In genomic region chr12:107775093-107775721, GRCh38 we compare ENCODE assay signal across 9 cellular contexts. TPM values are rescaled to one million over a fixed set of nuclear protein-coding genes. Genes with fewer than 3 reads are reported as not detected.
DNase-seq lines count a peak whose midpoint lies in the region; ATAC-seq and TF ChIP-seq lines count a peak whose summit lies in the region.
"Had no signal": no experiment of that assay in that cellular context is flagged by ENCODE, and none has a peak within 500 bp of the region (broad histone marks: within the 10 kb centered on the region; RNA-seq: fewer than 3 reads in every experiment).

No MANE protein-coding gene starts in this region.

- intact Hi-C loops in esophagus squamous epithelium (cut with DNase I), result no loop called here

- TF ChIP-seq CTCF in esophagus squamous epithelium (IDR thresholded peaks at IDR 0.05), result no peak
- no peak for TF ChIP-seq CTCF in osteocyte (IDR thresholded peaks at IDR 0.05)

- 4 to 39% methylated on average over 3 to 16 of the region's 66 CpGs for WGBS in esophagus squamous epithelium, 2 donors

- H3K36me3 Mint-ChIP-seq in activated CD8-positive, alpha-beta memory T cell treated with anti-CD3 and anti-CD28 coated beads, Interleukin-2, amount 10 ng/mL, durations not matched to agents 7 days and 5 days, result no peaks in the 10 kb centered on the region
- H3K36me3 Mint-ChIP-seq in osteocyte (ENCODE audit: unreplicated experiment), result no peaks in the 10 kb centered on the region

- H3K4me1 Mint-ChIP-seq in activated CD8-positive, alpha-beta memory T cell treated with anti-CD3 and anti-CD28 coated beads, Interleukin-2, amount 10 ng/mL, durations not matched to agents 7 days and 5 days, result peaks cover 11% of the 10 kb centered on the region
- H3K4me1 Mint-ChIP-seq in osteocyte (ENCODE audit: unreplicated experiment), result no peaks in the 10 kb centered on the region

- H3K9me3 ChIP-seq in subcutaneous abdominal adipose tissue (ENCODE audit: control insufficient read depth in 5 of 5, low read length in 5 of 5) (no peaks in the 10 kb centered on the region), esophagus squamous epithelium (no peaks in the 10 kb centered on the region)

- peaks cover 75% of the 10 kb centered on the region for H3K27me3 Mint-ChIP-seq in activated CD8-positive, alpha-beta memory T cell treated with anti-CD3 and anti-CD28 coated beads, Interleukin-2, amount 10 ng/mL, durations not matched to agents 7 days and 5 days
- peaks cover 62% of the 10 kb centered on the region for H3K27me3 Mint-ChIP-seq in osteocyte (ENCODE audit: unreplicated experiment)

- CTCF ChIA-PET in activated CD8-positive, alpha-beta memory T cell treated with anti-CD3 and anti-CD28 coated beads, Interleukin-2, amount 10 ng/mL, durations not matched to agents 7 days and 5 days (lab: Charles Lee), result no interaction called here

- H3K9ac ChIP-seq in subcutaneous abdominal adipose tissue (ENCODE audit: low read length in 5 of 5), result no peak overlapping the region

- H3K9me3 Mint-ChIP-seq in activated CD8-positive, alpha-beta memory T cell treated with anti-CD3 and anti-CD28 coated beads, Interleukin-2, amount 10 ng/mL, durations not matched to agents 7 days and 5 days (ENCODE audit: low read depth), result no peaks in the 10 kb centered on the region
- H3K9me3 Mint-ChIP-seq in osteocyte (ENCODE audit: unreplicated experiment), result no peaks in the 10 kb centered on the region

- ATAC-seq in activated CD8-positive, alpha-beta memory T cell treated with anti-CD3 and anti-CD28 coated beads, Interleukin-2, amount 10 ng/mL, durations not matched to agents 7 days and 5 days, result peak; percentile 47

- H3K4me3 Mint-ChIP-seq in activated CD8-positive, alpha-beta memory T cell treated with anti-CD3 and anti-CD28 coated beads, Interleukin-2, amount 10 ng/mL, durations not matched to agents 7 days and 5 days, result no peak overlapping the region
- H3K4me3 Mint-ChIP-seq in osteocyte (ENCODE audit: unreplicated experiment), result no peak overlapping the region

- H3K27me3 ChIP-seq in subcutaneous abdominal adipose tissue (ENCODE audit: control insufficient read depth in 5 of 5, insufficient read depth in 4 of 5, low read length in 5 of 5) (peaks cover 12 to 24% (median 18%) of the 10 kb centered on the region in 5 donors), esophagus squamous epithelium (peaks cover 0 to 67% (median 6%) of the 10 kb centered on the region in 4 donors)

- peak overlapping the region in 4 of 5 donors; percentile 32 to 51 (median 44) for H3K4me3 ChIP-seq in subcutaneous abdominal adipose tissue (ENCODE audit: low read depth in 1 of 5, low read length in 5 of 5)
- peak overlapping the region in 2 of 4 donors; percentile 32 to 52 for H3K4me3 ChIP-seq in esophagus squamous epithelium

- H3K27ac ChIP-seq in subcutaneous abdominal adipose tissue (ENCODE audit: low read depth, low read length), result no peak overlapping the region
- no peak overlapping the region for H3K27ac ChIP-seq in esophagus squamous epithelium

- DNase-seq in activated T-cell treated with anti-CD3 and anti-CD28 coated beads for 48 hours (ENCODE audit: low read depth) (peak; percentile 7), iPS-NIHi11 (ENCODE audit: low spot score) (peak; percentile 90), esophagus squamous epithelium (lab: John Stamatoyannopoulos, UW) (no peak), ureter (ENCODE audit: low spot score) (no peak), osteocyte (ENCODE audit: extremely low spot score, unreplicated experiment) (no peak)
- DNase-seq in activated T-cell treated with anti-CD3 and anti-CD28 coated beads, Interleukin-2, amount 50 U/mL, for 1 hour, result no peak
- DNase-seq in activated CD8-positive, alpha-beta memory T cell treated with anti-CD3 and anti-CD28 coated beads, Interleukin-2, amount 10 ng/mL, durations not matched to agents 7 days and 5 days, result no peak

- H3K4me1 ChIP-seq in subcutaneous abdominal adipose tissue (ENCODE audit: control insufficient read depth in 5 of 5, insufficient read depth in 5 of 5, low read length in 5 of 5), result peaks cover 0 to 10% (median 7%) of the 10 kb centered on the region in 5 donors
- H3K4me1 ChIP-seq in esophagus squamous epithelium, result peaks cover 8 to 47% (median 12%) of the 10 kb centered on the region in 3 donors

- H3K27ac Mint-ChIP-seq in activated CD8-positive, alpha-beta memory T cell treated with anti-CD3 and anti-CD28 coated beads, Interleukin-2, amount 10 ng/mL, durations not matched to agents 7 days and 5 days, result peak overlapping the region; percentile 15
- no peak overlapping the region for H3K27ac Mint-ChIP-seq in osteocyte (ENCODE audit: unreplicated experiment)

- no peak for TF ChIP-seq POLR2A in esophagus squamous epithelium (IDR thresholded peaks at IDR 0.05)

- no peaks in the 10 kb centered on the region for H3K36me3 ChIP-seq in subcutaneous abdominal adipose tissue (ENCODE audit: control insufficient read depth in 5 of 5, insufficient read depth in 5 of 5, low read length in 5 of 5)
- H3K36me3 ChIP-seq in esophagus squamous epithelium, result no peaks in the 10 kb centered on the region

RNA-seq across cellular contexts. Expression of gene ASCL4, which starts 0.7 kb away (rescaled TPM):
- not detected for total RNA-seq in activated CD8-positive, alpha-beta memory T cell treated with anti-CD3 and anti-CD28 coated beads, Interleukin-2, amount 10 ng/mL, durations not matched to agents 7 days and 5 days
- total RNA-seq in esophagus squamous epithelium, result under 1 TPM in 1 of 4 donors, not detected in 3; 0.19 TPM
- not detected for total RNA-seq in ureter
- not detected in 2 replicates for total RNA-seq in osteocyte
- total RNA-seq: glomerular endothelial cell had no signal

RNA-seq across cellular contexts. Expression of gene PRDM4, which starts 14.3 kb away (rescaled TPM):
- 10 to 100 TPM; 26.3 to 37.5 TPM for total RNA-seq in activated CD8-positive, alpha-beta memory T cell treated with anti-CD3 and anti-CD28 coated beads, Interleukin-2, amount 10 ng/mL, durations not matched to agents 7 days and 5 days
- 10 to 100 TPM; 11.4 to 24.8 (median 22.9) TPM for total RNA-seq in esophagus squamous epithelium
- 34.6 TPM for total RNA-seq in ureter
- 22.5 and 24.5 TPM in 2 replicates for total RNA-seq in osteocyte

Comparison
In these comparisons a context has a peak if more than half of its experiments do, and no peak if none do; other contexts are left out.
1. DNase-seq: peak in activated T-cell treated with anti-CD3 and anti-CD28 coated beads for 48 hours (single experiment) and iPS-NIHi11 (single experiment); none in activated T-cell treated with anti-CD3 and anti-CD28 coated beads, Interleukin-2, amount 50 U/mL, for 1 hour (single experiment), activated CD8-positive, alpha-beta memory T cell treated with anti-CD3 and anti-CD28 coated beads, Interleukin-2, amount 10 ng/mL, durations not matched to agents 7 days and 5 days (single experiment), esophagus squamous epithelium (single experiment), ureter (single experiment) and osteocyte (single experiment).